In the genomic region with DNA sequence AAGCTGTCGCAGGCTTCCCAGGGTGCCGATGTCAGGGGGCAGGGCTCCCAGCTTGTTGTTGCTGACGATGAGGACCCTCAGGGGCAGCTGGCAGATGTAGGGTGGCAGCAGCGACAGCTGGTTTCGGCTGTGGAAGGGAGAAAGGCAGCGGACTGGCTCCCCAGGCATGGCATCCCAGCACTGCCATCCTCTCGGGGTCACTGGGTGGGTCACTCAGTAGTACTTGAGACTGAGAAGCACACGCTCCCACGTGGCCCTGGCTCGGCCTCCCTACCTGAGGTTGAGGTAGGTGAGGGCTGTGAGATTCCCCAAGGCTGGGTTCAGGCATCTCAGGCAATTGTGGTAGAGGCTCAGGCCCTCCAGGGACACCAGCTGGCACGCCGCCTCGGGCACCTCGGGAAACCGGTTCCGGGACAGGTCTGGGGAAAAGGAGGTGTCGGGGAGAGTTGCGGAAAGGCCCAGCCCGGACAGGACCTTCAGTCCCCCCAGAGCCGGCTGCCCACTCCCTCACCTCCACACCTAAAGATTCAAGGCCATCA, we compare ENCODE assay signal across 11 cellular contexts. TPM values are rescaled to one million over a fixed set of nuclear protein-coding genes. Genes with fewer than 3 reads are reported as not detected.
A peak's percentile ranks its signal among the peaks of the same experiment; 100 is the strongest.
DNase-seq lines count a peak whose midpoint lies in the region; ATAC-seq and TF ChIP-seq lines count a peak whose summit lies in the region.
"Had no signal": no experiment of that assay in that cellular context is flagged by ENCODE, and none has a peak within 500 bp of the region (broad histone marks: within the 10 kb centered on the region; RNA-seq: fewer than 3 reads in every experiment).

No MANE protein-coding gene starts in this region.

- no peak for TF ChIP-seq CTCF in left ventricle myocardium inferior (IDR thresholded peaks at IDR 0.05; ENCODE audit: borderline replicate concordance)
- TF ChIP-seq CTCF in mucosa of descending colon (IDR thresholded peaks at IDR 0.05): no peak
- no peak for TF ChIP-seq CTCF in upper lobe of right lung (IDR thresholded peaks at IDR 0.05)

- H3K27me3 ChIP-seq in left ventricle myocardium inferior (ENCODE audit: low read depth) (no peaks in the 10 kb centered on the region), upper lobe of right lung (no peaks in the 10 kb centered on the region)
- H3K27me3 ChIP-seq: gastrocnemius medialis had no signal

- ATAC-seq in Right ventricle myocardium superior (ENCODE audit: poor library complexity) (no peak), mucosa of descending colon (no peak), upper lobe of right lung (peak; percentile 0), GM18502 (IDR thresholded peaks at IDR 0.05; ENCODE audit: poor library complexity, unreplicated experiment) (no peak)
- no peak for ATAC-seq in activated naive CD8-positive, alpha-beta T cell treated with anti-CD3 and anti-CD28 coated beads, Interleukin-2, amount 50 U/mL, for 24 hours
- ATAC-seq: gastrocnemius medialis had no signal

- H3K4me3 Mint-ChIP-seq in activated naive CD8-positive, alpha-beta T cell treated with anti-CD3 and anti-CD28 coated beads, Interleukin-2, amount 50 U/mL, for 24 hours: peak overlapping the region; percentile 6

- intact Hi-C loops in left ventricle myocardium inferior (cut with micrococcal nuclease): loop anchor here (10.0 kb wide), 1 partner anchor 113 kb away; the partner anchor contains the start of gene GIGYF1
- intact Hi-C loops in Right ventricle myocardium superior (cut with DNase I): no loop called here
- intact Hi-C loops in mucosa of descending colon (cut with DNase I, micrococcal nuclease): no loop called here
- intact Hi-C loops in upper lobe of right lung (cut with DNase I): no loop called here

- no peaks in the 10 kb centered on the region for H3K9me3 Mint-ChIP-seq in activated naive CD8-positive, alpha-beta T cell treated with anti-CD3 and anti-CD28 coated beads, Interleukin-2, amount 50 U/mL, for 24 hours

- H3K9me3 ChIP-seq in left ventricle myocardium inferior (replicated peaks) (no peaks in the 10 kb centered on the region), mucosa of descending colon (no peaks in the 10 kb centered on the region), upper lobe of right lung (no peaks in the 10 kb centered on the region)
- H3K9me3 ChIP-seq: gastrocnemius medialis had no signal

- peaks cover 11% of the 10 kb centered on the region for H3K36me3 Mint-ChIP-seq in activated naive CD8-positive, alpha-beta T cell treated with anti-CD3 and anti-CD28 coated beads, Interleukin-2, amount 50 U/mL, for 24 hours (ENCODE audit: low read depth)

- peak overlapping the region; percentile 98 for H3K27ac ChIP-seq in left ventricle myocardium inferior (replicated peaks)
- peak overlapping the region; percentile 99 for H3K27ac ChIP-seq in upper lobe of right lung

- H3K4me3 ChIP-seq in left ventricle myocardium inferior: no peak overlapping the region
- H3K4me3 ChIP-seq in mucosa of descending colon: no peak overlapping the region
- peak overlapping the region; percentile 98 for H3K4me3 ChIP-seq in upper lobe of right lung
- H3K4me3 ChIP-seq: gastrocnemius medialis had no signal

- DNase-seq in left ventricle myocardium inferior (no peak), Right ventricle myocardium superior (no peak), mucosa of descending colon (peak in 2 of 3 donors; percentile 42 to 58), upper lobe of right lung (peak; percentile 92), NCI-H69 (lab: John Stamatoyannopoulos, UW) (no peak), NCI-H1105 (lab: John Stamatoyannopoulos, UW) (no peak)
- no peak for DNase-seq in activated naive CD8-positive, alpha-beta T cell treated with anti-CD3 and anti-CD28 coated beads, Interleukin-2, amount 50 U/mL, for 24 hours
- DNase-seq: COR-L47, gastrocnemius medialis, MM.1S had no signal

- peaks cover 52% of the 10 kb centered on the region for H3K36me3 ChIP-seq in left ventricle myocardium inferior
- peaks cover 10% of the 10 kb centered on the region for H3K36me3 ChIP-seq in mucosa of descending colon (ENCODE audit: low read depth)
- peaks cover 57% of the 10 kb centered on the region for H3K36me3 ChIP-seq in upper lobe of right lung

- H3K27me3 Mint-ChIP-seq in activated naive CD8-positive, alpha-beta T cell treated with anti-CD3 and anti-CD28 coated beads, Interleukin-2, amount 50 U/mL, for 24 hours: peaks cover 3% of the 10 kb centered on the region

- H3K4me1 ChIP-seq in left ventricle myocardium inferior (peaks cover 50% of the 10 kb centered on the region), mucosa of descending colon (ENCODE audit: low read depth) (peaks cover 29% of the 10 kb centered on the region), upper lobe of right lung (peaks cover 39% of the 10 kb centered on the region)

- H3K4me1 Mint-ChIP-seq in activated naive CD8-positive, alpha-beta T cell treated with anti-CD3 and anti-CD28 coated beads, Interleukin-2, amount 50 U/mL, for 24 hours: peaks cover 40% of the 10 kb centered on the region

- peak overlapping the region; percentile 90 for H3K27ac Mint-ChIP-seq in activated naive CD8-positive, alpha-beta T cell treated with anti-CD3 and anti-CD28 coated beads, Interleukin-2, amount 50 U/mL, for 24 hours

RNA-seq across cellular contexts. Expression of gene LRCH4, which starts 3.8 kb away (rescaled TPM):
- 26.6 TPM for total RNA-seq in left ventricle myocardium inferior
- 22.8 TPM for total RNA-seq in Right ventricle myocardium superior
- total RNA-seq in mucosa of descending colon: 10 to 100 TPM; 57.2 to 71.0 (median 63.9) TPM
- total RNA-seq in upper lobe of right lung: 88.0 TPM

RNA-seq across cellular contexts. Expression of gene FBXO24, which starts 4.0 kb away (rescaled TPM):
- 0.25 TPM for total RNA-seq in left ventricle myocardium inferior
- 0.35 TPM for total RNA-seq in Right ventricle myocardium superior
- 1 to 10 TPM in 1 of 3 donors, under 1 TPM in 2; 0.48 to 1.1 (median 0.66) TPM for total RNA-seq in mucosa of descending colon
- 1.4 TPM for total RNA-seq in upper lobe of right lung
- total RNA-seq: gastrocnemius medialis had no signal

RNA-seq across cellular contexts. Expression of gene SAP25, which starts 8.4 kb away (rescaled TPM):
- total RNA-seq in left ventricle myocardium inferior: 1.1 TPM
- total RNA-seq in Right ventricle myocardium superior: 0.54 TPM
- total RNA-seq in mucosa of descending colon: 1 to 10 TPM; 2.8 to 4.3 (median 3.5) TPM
- 6.4 TPM for total RNA-seq in upper lobe of right lung

RNA-seq across cellular contexts. Expression of gene PCOLCE, which starts 20.1 kb away (rescaled TPM):
- total RNA-seq in left ventricle myocardium inferior (40.8 TPM), Right ventricle myocardium superior (42.2 TPM), mucosa of descending colon (10 to 100 TPM in 2 of 3 donors, 1 to 10 TPM in 1; 6.1 to 47.9 (median 18.9) TPM), upper lobe of right lung (57.2 TPM)

RNA-seq across cellular contexts. Expression of gene MOSPD3, which starts 30.2 kb away (rescaled TPM):
- total RNA-seq in left ventricle myocardium inferior: 10.2 TPM
- total RNA-seq in Right ventricle myocardium superior: 9.3 TPM
- 10 to 100 TPM; 11.9 to 17.2 (median 14.4) TPM for total RNA-seq in mucosa of descending colon
- total RNA-seq in upper lobe of right lung: 14.7 TPM

Comparison
In these comparisons a context has a peak if more than half of its experiments do, and no peak if none do; other contexts are left out.
1. DNase-seq: peak in mucosa of descending colon (2 of 3) and upper lobe of right lung (single experiment); none in left ventricle myocardium inferior (single experiment), Right ventricle myocardium superior (single experiment), activated naive CD8-positive, alpha-beta T cell treated with anti-CD3 and anti-CD28 coated beads, Interleukin-2, amount 50 U/mL, for 24 hours (single experiment), NCI-H69 (single experiment) and NCI-H1105 (single experiment).